In genomic region chr17:60639019-60639330, GRCh38 we compare ENCODE assay signal across 2 cellular contexts.
TF ChIP-seq lines count a peak whose summit lies in the region.

No MANE protein-coding gene starts in this region.

TF ChIP-seq in HepG2, 621 proteins besides CTCF, POLR2A, EP300 and RAD21:
- TF ChIP-seq KAT8 (CRISPR knock-in tag; IDR thresholded peaks at IDR 0.05) (0 out of 2 replicates have a peak, but pooled peaks have one; percentile 5), ZSCAN31 (CRISPR knock-in tag; IDR thresholded peaks at IDR 0.05; ENCODE audit: low read depth) (0 out of 2 replicates have a peak, but pooled peaks have one; percentile 13), TFDP1 (CRISPR knock-in tag; IDR thresholded peaks at IDR 0.05; ENCODE audit: borderline replicate concordance) (no peak), ZBTB43 (CRISPR knock-in tag; conservative IDR thresholded peaks at IDR 0.05) (0 out of 2 replicates have a peak, but pooled peaks have one; percentile 6), RFX3 (CRISPR knock-in tag; IDR thresholded peaks at IDR 0.05) (no peak), KMT2B (CRISPR knock-in tag; IDR thresholded peaks at IDR 0.05) (0 out of 2 replicates have a peak, but pooled peaks have one; percentile 1), ZBTB42 (CRISPR knock-in tag; IDR thresholded peaks at IDR 0.05) (no peak), RXRB (CRISPR knock-in tag; IDR thresholded peaks at IDR 0.05; ENCODE audit: borderline replicate concordance) (0 out of 2 replicates have a peak, but pooled peaks have one; percentile 2), HMGXB4 (CRISPR knock-in tag; IDR thresholded peaks at IDR 0.05; ENCODE audit: borderline replicate concordance in 1 of 2, low read depth in 1 of 2) (peak in 1 of 2 experiments; percentile 5; a peak in 1 of 4 replicates), ZNF558 (CRISPR knock-in tag; IDR thresholded peaks at IDR 0.05; ENCODE audit: borderline replicate concordance) (no peak)
TF ChIP-seq in HepG2: peak in this region for 6.

TF ChIP-seq in GM12878, 131 proteins besides CTCF, POLR2A, EP300 and RAD21:
- TF ChIP-seq NKRF (conservative IDR thresholded peaks at IDR 0.05) (no peak), NFXL1 (IDR thresholded peaks at IDR 0.05; ENCODE audit: borderline replicate concordance) (peak; percentile 1; the same call in 1 of the 2 replicates), IRF5 (IDR thresholded peaks at IDR 0.05; ENCODE audit: borderline replicate concordance) (no peak), ZBTB4 (CRISPR knock-in tag; IDR thresholded peaks at IDR 0.05) (no peak)
TF ChIP-seq in GM12878: peak in this region for 1.
